In genomic region chr21:37748351-37748750, GRCh38 we compare ENCODE assay signal across 18 cellular contexts.
"Had no signal": no experiment of that assay in that cellular context is flagged by ENCODE, and none has a peak within 500 bp of the region (broad histone marks: within the 10 kb centered on the region; RNA-seq: fewer than 3 reads in every experiment).

No MANE protein-coding gene starts in this region.

- H3K36me3 Mint-ChIP-seq: mesothelial cell of epicardium; naive B cell; stimulated activated naive B cell treated with anti-CD40 and anti-IgM and Interleukin-4, amounts not matched to agents 10 μg/mL and 1 μg/mL and 100 μg/mL, for 72 hours had no signal

- H3K79me2 ChIP-seq: parathyroid adenoma had no signal

- DNase-seq: effector memory CD4-positive, alpha-beta T cell; heart left ventricle; hippocampal formation; islet precursor cell; naive B cell; psoas muscle; stimulated activated CD4-positive, alpha-beta T cell treated with anti-CD3 and anti-CD28 coated beads, Interleukin-2, amount 100 ng/mL, for 24 hours; stimulated activated CD4-positive, alpha-beta T cell treated with anti-CD3 and anti-CD28 coated beads, Interleukin-4, amount 100 ng/mL, for 4 hours; stimulated activated naive B cell treated with anti-CD40 and anti-IgM and Interleukin-4, amounts not matched to agents 10 μg/mL and 1 μg/mL and 100 μg/mL, for 72 hours; stimulated activated naive CD8-positive, alpha-beta T cell treated with anti-CD3 and anti-CD28 coated beads, Interleukin-15, amount 100 ng/mL, for 72 hours; testis had no signal

- H3K27ac Mint-ChIP-seq: mesothelial cell of epicardium; nephron; stimulated activated naive B cell treated with anti-CD40 and anti-IgM and Interleukin-4, amounts not matched to agents 10 μg/mL and 1 μg/mL and 100 μg/mL, for 72 hours; stimulated activated naive CD8-positive, alpha-beta T cell treated with anti-CD3 and anti-CD28 coated beads, Interleukin-15, amount 100 ng/mL, for 72 hours had no signal

- H3K4me3 Mint-ChIP-seq: mesothelial cell of epicardium; nephron; stimulated activated naive B cell treated with anti-CD40 and anti-IgM and Interleukin-4, amounts not matched to agents 10 μg/mL and 1 μg/mL and 100 μg/mL, for 72 hours; stimulated activated naive CD8-positive, alpha-beta T cell treated with anti-CD3 and anti-CD28 coated beads, Interleukin-15, amount 100 ng/mL, for 72 hours had no signal

- H3K9me3 ChIP-seq: heart left ventricle, psoas muscle, testis, tibial nerve had no signal

- H3K27ac ChIP-seq: heart left ventricle, parathyroid adenoma, psoas muscle, skin epidermis, testis, tibial nerve had no signal

- H3K27me3 Mint-ChIP-seq: naive B cell had no signal

- H3K4me3 ChIP-seq: heart left ventricle, psoas muscle, skin epidermis, testis, tibial nerve had no signal

- H3K4me1 Mint-ChIP-seq: mesothelial cell of epicardium; naive B cell; nephron; stimulated activated naive B cell treated with anti-CD40 and anti-IgM and Interleukin-4, amounts not matched to agents 10 μg/mL and 1 μg/mL and 100 μg/mL, for 72 hours; stimulated activated naive CD8-positive, alpha-beta T cell treated with anti-CD3 and anti-CD28 coated beads, Interleukin-15, amount 100 ng/mL, for 72 hours had no signal

- H3K4me1 ChIP-seq: psoas muscle, testis, tibial nerve had no signal

- H3K27me3 ChIP-seq: testis, tibial nerve had no signal

- H3K9ac ChIP-seq: parathyroid adenoma had no signal

- FAIRE-seq: endometrium, frontal cortex had no signal

- H3K36me3 ChIP-seq: heart left ventricle, tibial nerve had no signal

- H2AFZ ChIP-seq: parathyroid adenoma had no signal

- H3K9me3 Mint-ChIP-seq: mesothelial cell of epicardium; stimulated activated naive CD8-positive, alpha-beta T cell treated with anti-CD3 and anti-CD28 coated beads, Interleukin-15, amount 100 ng/mL, for 72 hours had no signal
